1 cellular context compared by ENCODE assay signal in the genomic region with DNA sequence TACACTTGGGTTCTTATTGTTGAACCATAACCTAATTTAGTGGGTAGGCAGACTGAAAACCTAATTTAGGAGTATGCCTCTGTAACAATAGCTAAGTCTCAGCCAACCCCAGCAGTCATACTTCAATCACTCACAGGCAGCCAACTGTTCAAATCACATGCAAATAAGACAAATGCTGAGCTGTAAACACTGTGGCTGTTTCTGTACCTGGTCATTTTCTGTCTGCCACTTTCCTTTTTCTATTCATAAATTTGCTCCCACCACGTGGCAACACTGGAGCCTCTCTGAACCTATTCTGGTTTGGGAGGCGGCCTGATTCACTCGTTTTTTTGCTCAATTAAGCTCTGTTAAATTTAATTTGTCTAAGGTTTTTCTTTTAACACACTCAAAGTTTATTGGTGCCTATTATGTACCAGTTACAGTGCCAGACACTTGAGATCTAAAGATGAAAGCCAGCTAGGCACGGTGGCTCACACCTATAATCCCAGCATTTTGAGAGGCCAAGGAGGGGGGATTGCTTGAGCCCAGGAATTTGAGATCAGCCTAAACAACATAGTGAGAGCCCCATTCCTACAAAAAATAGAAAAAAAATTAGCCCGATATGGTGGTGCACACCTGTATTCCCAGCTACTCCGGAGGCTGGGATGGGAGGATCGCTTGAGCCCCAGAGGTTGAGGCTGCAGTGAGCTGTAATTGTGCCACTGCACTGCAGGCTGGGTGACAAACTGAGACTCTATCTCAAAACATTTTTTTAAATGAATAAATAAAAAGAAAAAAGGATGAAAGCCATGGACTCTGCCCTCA.
TF ChIP-seq lines count a peak whose summit lies in the region.

No MANE protein-coding gene starts in this region.

TF ChIP-seq in GM12878, 131 proteins besides CTCF, POLR2A, EP300 and RAD21:
- no peak for TF ChIP-seq SRF (IDR thresholded peaks at IDR 0.05; ENCODE audit: low read depth in 2 of 2, low read length in 2 of 2)
- no peak for TF ChIP-seq NR2C2 (IDR thresholded peaks at IDR 0.05; ENCODE audit: borderline replicate concordance, control insufficient read depth, insufficient read length, low read depth)
- no peak for TF ChIP-seq PAX5 (IDR thresholded peaks at IDR 0.05; ENCODE audit: borderline replicate concordance, low read depth, low read length)
- no peak for TF ChIP-seq ZNF24 (IDR thresholded peaks at IDR 0.05)
- no peak for TF ChIP-seq HDAC6 (IDR thresholded peaks at IDR 0.05; ENCODE audit: unreplicated experiment)
- TF ChIP-seq, protein P1, sequence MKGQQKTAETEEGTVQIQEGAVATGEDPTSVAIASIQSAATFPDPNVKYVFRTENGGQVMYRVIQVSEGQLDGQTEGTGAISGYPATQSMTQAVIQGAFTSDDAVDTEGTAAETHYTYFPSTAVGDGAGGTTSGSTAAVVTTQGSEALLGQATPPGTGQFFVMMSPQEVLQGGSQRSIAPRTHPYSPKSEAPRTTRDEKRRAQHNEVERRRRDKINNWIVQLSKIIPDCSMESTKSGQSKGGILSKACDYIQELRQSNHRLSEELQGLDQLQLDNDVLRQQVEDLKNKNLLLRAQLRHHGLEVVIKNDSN (IDR thresholded peaks at IDR 0.05; ENCODE audit: borderline replicate concordance, extremely low read length, insufficient read depth, low read depth, low read length): no peak
- TF ChIP-seq BHLHE40 (IDR thresholded peaks at IDR 0.05; ENCODE audit: borderline replicate concordance in 1 of 2, low read depth in 2 of 2, low read length in 1 of 2): no peak
- no peak for TF ChIP-seq ETV6 (conservative IDR thresholded peaks at IDR 0.05 in 1 of 2, IDR thresholded peaks at IDR 0.05 in 1 of 2; ENCODE audit: borderline replicate concordance in 1 of 2, low read depth in 1 of 2)
